ENCODE assay signal across 11 cellular contexts in the genomic region with DNA sequence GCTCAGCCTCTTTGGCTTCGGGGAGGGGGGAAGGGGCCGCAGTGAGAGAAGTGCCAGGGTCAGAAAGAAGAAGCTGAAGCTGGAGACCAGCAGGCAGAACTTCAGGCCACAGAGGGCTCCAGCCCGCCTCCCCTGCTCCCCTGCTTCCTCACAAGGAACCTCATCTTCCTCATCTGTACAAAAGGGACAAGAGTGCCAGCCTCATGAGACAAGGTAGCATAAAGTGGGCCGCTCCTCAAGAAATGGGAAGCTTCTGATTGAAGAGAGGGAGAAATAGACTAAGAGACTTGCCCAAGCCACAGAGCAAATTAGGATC. TPM values are rescaled to one million over a fixed set of nuclear protein-coding genes. Genes with fewer than 3 reads are reported as not detected.
DNase-seq lines count a peak whose midpoint lies in the region; ATAC-seq and TF ChIP-seq lines count a peak whose summit lies in the region.
"Had no signal": no experiment of that assay in that cellular context is flagged by ENCODE, and none has a peak within 500 bp of the region (broad histone marks: within the 10 kb centered on the region; RNA-seq: fewer than 3 reads in every experiment).

No MANE protein-coding gene starts in this region.

- no peaks in the 10 kb centered on the region for H3K36me3 ChIP-seq in Caco-2 (ENCODE audit: control insufficient read depth, insufficient read depth, low read length)
- H3K36me3 ChIP-seq in SK-N-MC (ENCODE audit: insufficient read depth, low read length), result no peaks in the 10 kb centered on the region
- no peaks in the 10 kb centered on the region for H3K36me3 ChIP-seq in left ventricle myocardium inferior
- peaks cover 3% of the 10 kb centered on the region for H3K36me3 ChIP-seq in skeletal muscle satellite cell (ENCODE audit: insufficient read depth, low read length)

- no peak for TF ChIP-seq CTCF in Caco-2 (IDR thresholded peaks at IDR 0.05; ENCODE audit: insufficient read depth in 1 of 2, low read depth in 1 of 2, low read length in 1 of 2, severe bottlenecking in 1 of 2, unreplicated experiment in 1 of 2)
- no peak for TF ChIP-seq CTCF in left ventricle myocardium inferior (IDR thresholded peaks at IDR 0.05; ENCODE audit: borderline replicate concordance)

- H3K27ac Mint-ChIP-seq in Caco-2 (ENCODE audit: unreplicated experiment), result peak overlapping the region; percentile 88
- no peak overlapping the region for H3K27ac Mint-ChIP-seq in activated naive CD4-positive, alpha-beta T cell treated with anti-CD3 and anti-CD28 coated beads, Interleukin-2, amount 50 U/mL, for 72 hours

- POLR2A ChIA-PET in Caco-2 (lab: Charles Lee), result interaction anchor here (0.6 to 0.8 kb wide), 2 partner anchors 11 to 199 kb away, joined by 3 to 4 read pairs; no protein-coding TSS in a partner anchor

- peak overlapping the region; percentile 36 for H3K4me3 Mint-ChIP-seq in Caco-2 (ENCODE audit: unreplicated experiment)

- intact Hi-C loops in Caco-2 (cut with micrococcal nuclease; ENCODE audit: unreplicated experiment) (no loop called here), left ventricle myocardium inferior (cut with micrococcal nuclease) (no loop called here)

- ATAC-seq in HG03432 (IDR thresholded peaks at IDR 0.05; ENCODE audit: unreplicated experiment) (no peak), HG02870 (IDR thresholded peaks at IDR 0.05; ENCODE audit: unreplicated experiment) (no peak)
- no peak for ATAC-seq in activated naive CD4-positive, alpha-beta T cell treated with anti-CD3 and anti-CD28 coated beads, Interleukin-2, amount 50 U/mL, for 72 hours

- DNase-seq in Caco-2 (no peak), SK-N-MC (ENCODE audit: low read depth, low spot score) (no peak), left ventricle myocardium inferior (no peak), GM19240 (ENCODE audit: insufficient read length, low spot score) (no peak)
- DNase-seq in activated naive CD4-positive, alpha-beta T cell treated with anti-CD3 and anti-CD28 coated beads, Interleukin-2, amount 50 U/mL, for 72 hours (ENCODE audit: low spot score in 2 of 2), result no peak
- DNase-seq: activated CD4-positive, alpha-beta T cell treated with anti-CD3 and anti-CD28 coated beads for 48 hours; retina; stimulated activated naive CD4-positive, alpha-beta T cell treated with Interleukin-2 at 50 U/mL for 16 hours had no signal

- H3K4me3 ChIP-seq in Caco-2 (ENCODE audit: low read depth, low read length) (no peak overlapping the region), SK-N-MC (no peak overlapping the region), left ventricle myocardium inferior (peak overlapping the region; percentile 40), skeletal muscle satellite cell (ENCODE audit: low read length) (peak overlapping the region; percentile 4)

- H3K4me1 Mint-ChIP-seq in Caco-2 (ENCODE audit: low read depth, unreplicated experiment), result peaks cover 49% of the 10 kb centered on the region

- CTCF ChIA-PET in Caco-2 (lab: Charles Lee), result interaction anchor here (0.9 to 2.3 kb wide), 3 partner anchors 11 to 148 kb away, joined by 3 to 9 read pairs (median 3); no protein-coding TSS in a partner anchor

- H3K36me3 Mint-ChIP-seq in Caco-2 (ENCODE audit: insufficient read depth, unreplicated experiment), result peaks cover 28% of the 10 kb centered on the region
- no peaks in the 10 kb centered on the region for H3K36me3 Mint-ChIP-seq in activated naive CD4-positive, alpha-beta T cell treated with anti-CD3 and anti-CD28 coated beads, Interleukin-2, amount 50 U/mL, for 72 hours

- H3K9me3 ChIP-seq in Caco-2, result no peaks in the 10 kb centered on the region
- no peaks in the 10 kb centered on the region for H3K9me3 ChIP-seq in SK-N-MC (ENCODE audit: low read depth, low read length)
- no peaks in the 10 kb centered on the region for H3K9me3 ChIP-seq in left ventricle myocardium inferior (replicated peaks)
- no peaks in the 10 kb centered on the region for H3K9me3 ChIP-seq in skeletal muscle satellite cell (replicated peaks; ENCODE audit: low read length)

- H3K4me1 ChIP-seq in Caco-2 (peaks cover 34% of the 10 kb centered on the region), left ventricle myocardium inferior (peaks cover 100% of the 10 kb centered on the region), skeletal muscle satellite cell (ENCODE audit: control insufficient read depth, insufficient read depth, low read length) (peaks cover 98% of the 10 kb centered on the region)

- H3K9ac ChIP-seq in SK-N-MC (ENCODE audit: insufficient read length) (no peak overlapping the region), skeletal muscle satellite cell (ENCODE audit: low read depth, low read length) (peak overlapping the region; percentile 16)

- peak overlapping the region; percentile 57 for H3K4me2 ChIP-seq in skeletal muscle satellite cell (ENCODE audit: low read length)

- H3K27me3 ChIP-seq in Caco-2 (replicated peaks; ENCODE audit: control insufficient read depth, insufficient read depth, low read length), result no peaks in the 10 kb centered on the region
- no peaks in the 10 kb centered on the region for H3K27me3 ChIP-seq in left ventricle myocardium inferior (ENCODE audit: low read depth)
- H3K27me3 ChIP-seq in skeletal muscle satellite cell (ENCODE audit: control insufficient read depth, insufficient read depth, low read length), result no peaks in the 10 kb centered on the region

- no peaks in the 10 kb centered on the region for H3K9me3 Mint-ChIP-seq in Caco-2 (ENCODE audit: unreplicated experiment)
- no peaks in the 10 kb centered on the region for H3K9me3 Mint-ChIP-seq in activated naive CD4-positive, alpha-beta T cell treated with anti-CD3 and anti-CD28 coated beads, Interleukin-2, amount 50 U/mL, for 72 hours

- H3K27ac ChIP-seq in SK-N-MC (peak overlapping the region; percentile 45; the same call in 1 of the 2 replicates), left ventricle myocardium inferior (replicated peaks) (peak overlapping the region; percentile 97)

- no peaks in the 10 kb centered on the region for H3K27me3 Mint-ChIP-seq in Caco-2 (ENCODE audit: insufficient read depth, unreplicated experiment)

- no TSS peak for BruUV-seq in Caco-2 (replicated peaks; lab: Mats Ljungman, UMichigan)

RNA-seq across cellular contexts. Expression of gene AHDC1, which starts 39.7 kb away (rescaled TPM):
- total RNA-seq in Caco-2 (2022), result 17.0 and 17.3 TPM in 2 replicates
- 40.1 TPM for total RNA-seq in left ventricle myocardium inferior
- 11.6 and 11.9 TPM in 2 replicates for total RNA-seq in skeletal muscle satellite cell (2012; rRNA removed)
- 10 to 100 TPM; 12.8 to 16.5 TPM for total RNA-seq in activated naive CD4-positive, alpha-beta T cell treated with anti-CD3 and anti-CD28 coated beads, Interleukin-2, amount 50 U/mL, for 72 hours

Comparison
In these comparisons a context has a peak if more than half of its experiments do, and no peak if none do; other contexts are left out.
1. H3K4me3 ChIP-seq: peak in left ventricle myocardium inferior (single experiment) and skeletal muscle satellite cell (single experiment); none in Caco-2 (single experiment) and SK-N-MC (single experiment).